1 cellular context compared by ENCODE assay signal in genomic region chr17:19648475-19649406, GRCh38.
TF ChIP-seq lines count a peak whose summit lies in the region.

Gene ALDH3A2 (plus strand): TSS chr17:19648751. CDS start chr17:19648972, 221 bp downstream.

TF ChIP-seq in HepG2, 621 proteins besides CTCF, POLR2A, EP300 and RAD21 (continued from another document and continues in another):
- peak; percentile 97 for TF ChIP-seq BATF2 (CRISPR knock-in tag; IDR thresholded peaks at IDR 0.05)
- peak; percentile 97 for TF ChIP-seq SALL1 (CRISPR knock-in tag; IDR thresholded peaks at IDR 0.05)
- peak; percentile 64 for TF ChIP-seq HOMEZ (CRISPR knock-in tag; IDR thresholded peaks at IDR 0.05; ENCODE audit: low read depth)
- TF ChIP-seq HNF4A (CRISPR knock-in tag; IDR thresholded peaks at IDR 0.05) = peak; percentile 95
- peak; percentile 95 for TF ChIP-seq RBM39 (IDR thresholded peaks at IDR 0.05; ENCODE audit: low read depth, low read length, poor library complexity, severe bottlenecking)
- no peak for TF ChIP-seq PAX8 (CRISPR knock-in tag; IDR thresholded peaks at IDR 0.05; ENCODE audit: borderline replicate concordance)
- TF ChIP-seq ZNF460 (CRISPR knock-in tag; IDR thresholded peaks at IDR 0.05; ENCODE audit: borderline replicate concordance) = peak; percentile 99
- TF ChIP-seq CSRNP2 (CRISPR knock-in tag; conservative IDR thresholded peaks at IDR 0.05; ENCODE audit: low read depth) = peak; percentile 72; the same call in 1 of the 2 replicates
- peak; percentile 87; the same call in 1 of the 2 replicates for TF ChIP-seq ZNF451 (CRISPR knock-in tag; IDR thresholded peaks at IDR 0.05)
- no peak; the same call in 1 of the 2 replicates for TF ChIP-seq STAT6 (CRISPR knock-in tag; IDR thresholded peaks at IDR 0.05; ENCODE audit: borderline replicate concordance)
- TF ChIP-seq KMT2A (CRISPR knock-in tag; IDR thresholded peaks at IDR 0.05) = peak; percentile 99; the same call in 1 of the 2 replicates
- peak; percentile 86; the same call in 1 of the 2 replicates for TF ChIP-seq ZBTB38 (CRISPR knock-in tag; IDR thresholded peaks at IDR 0.05)
- 0 out of 2 replicates have a peak, but pooled peaks have one; percentile 62 for TF ChIP-seq ZNF230 (CRISPR knock-in tag; IDR thresholded peaks at IDR 0.05)
- TF ChIP-seq RFXANK (CRISPR knock-in tag; IDR thresholded peaks at IDR 0.05) = no peak
- TF ChIP-seq GATAD1 (CRISPR knock-in tag; IDR thresholded peaks at IDR 0.05) = peak; percentile 80
- no peak for TF ChIP-seq ZNF180 (CRISPR knock-in tag; IDR thresholded peaks at IDR 0.05; ENCODE audit: borderline replicate concordance, low read depth)
- TF ChIP-seq CENPBD1 (CRISPR knock-in tag; IDR thresholded peaks at IDR 0.05; ENCODE audit: borderline replicate concordance, low read depth) = no peak; the same call in 1 of the 2 replicates
- peak; percentile 57; the same call in 1 of the 2 replicates for TF ChIP-seq ZNF660 (CRISPR knock-in tag; IDR thresholded peaks at IDR 0.05; ENCODE audit: borderline replicate concordance, low read depth)
- no peak for TF ChIP-seq PCBP2 (optimal IDR thresholded peaks at IDR 0.05; ENCODE audit: low read depth, low read length, poor library complexity, severe bottlenecking)
- peak; percentile 87; the same call in 1 of the 2 replicates for TF ChIP-seq TFAP4 (IDR thresholded peaks at IDR 0.05; ENCODE audit: borderline replicate concordance, low read depth)
- peak; percentile 97 for TF ChIP-seq ZXDC (CRISPR knock-in tag; IDR thresholded peaks at IDR 0.05)
- TF ChIP-seq ZNF121 (CRISPR knock-in tag; IDR thresholded peaks at IDR 0.05) = peak; percentile 82
- no peak for TF ChIP-seq ZNF570 (CRISPR knock-in tag; IDR thresholded peaks at IDR 0.05; ENCODE audit: borderline replicate concordance)
- TF ChIP-seq ZFP36 (IDR thresholded peaks at IDR 0.05; ENCODE audit: borderline replicate concordance, low read depth, low read length, partially characterized antibody) = no peak
- peak; percentile 76; the same call in 1 of the 2 replicates for TF ChIP-seq HNRNPUL1 (IDR thresholded peaks at IDR 0.05; ENCODE audit: low read depth, low read length)
- peak; percentile 54; the same call in 1 of the 2 replicates for TF ChIP-seq ONECUT2 (CRISPR knock-in tag; IDR thresholded peaks at IDR 0.05)
- TF ChIP-seq ZNF33A (CRISPR knock-in tag; IDR thresholded peaks at IDR 0.05; ENCODE audit: borderline replicate concordance) = no peak
- TF ChIP-seq KDM2A (CRISPR knock-in tag; IDR thresholded peaks at IDR 0.05; ENCODE audit: borderline replicate concordance, low read depth) = peak; percentile 91
- peak; percentile 97 for TF ChIP-seq ZNF232 (CRISPR knock-in tag; IDR thresholded peaks at IDR 0.05; ENCODE audit: borderline replicate concordance)
- TF ChIP-seq CEBPG (CRISPR knock-in tag; IDR thresholded peaks at IDR 0.05) = no peak; the same call in 1 of the 2 replicates
- TF ChIP-seq ZNF333 (CRISPR knock-in tag; IDR thresholded peaks at IDR 0.05; ENCODE audit: borderline replicate concordance) = peak; percentile 94
- TF ChIP-seq NFE2L1 (CRISPR knock-in tag; IDR thresholded peaks at IDR 0.05; ENCODE audit: borderline replicate concordance) = no peak
- TF ChIP-seq TMF1 (CRISPR knock-in tag; IDR thresholded peaks at IDR 0.05; ENCODE audit: low read depth) = no peak
- TF ChIP-seq ZFP90 (CRISPR knock-in tag; IDR thresholded peaks at IDR 0.05; ENCODE audit: borderline replicate concordance) = peak; percentile 97
- TF ChIP-seq ZNF549 (CRISPR knock-in tag; IDR thresholded peaks at IDR 0.05) = no peak
- peak; percentile 100 for TF ChIP-seq CBFB (CRISPR knock-in tag; IDR thresholded peaks at IDR 0.05)
- no peak for TF ChIP-seq PRPF4 (IDR thresholded peaks at IDR 0.05; ENCODE audit: low read depth, low read length, poor library complexity, severe bottlenecking)
- peak; percentile 42; the same call in 1 of the 2 replicates for TF ChIP-seq REL (CRISPR knock-in tag; conservative IDR thresholded peaks at IDR 0.05)
- TF ChIP-seq CERS6 (CRISPR knock-in tag; IDR thresholded peaks at IDR 0.05) = no peak
- 0 out of 2 replicates have a peak, but pooled peaks have one; percentile 70 for TF ChIP-seq TEAD2 (CRISPR knock-in tag; IDR thresholded peaks at IDR 0.05)
- no peak; the same call in 1 of the 2 replicates for TF ChIP-seq BRF2 (CRISPR knock-in tag; IDR thresholded peaks at IDR 0.05)
- TF ChIP-seq TBX2 (CRISPR knock-in tag; IDR thresholded peaks at IDR 0.05; ENCODE audit: borderline replicate concordance) = peak; percentile 92
- TF ChIP-seq CAMTA2 (CRISPR knock-in tag; IDR thresholded peaks at IDR 0.05; ENCODE audit: borderline replicate concordance) = 0 out of 2 replicates have a peak, but pooled peaks have one; percentile 63
- TF ChIP-seq ZNF547 (CRISPR knock-in tag; IDR thresholded peaks at IDR 0.05) = peak; percentile 80; the same call in 1 of the 2 replicates
- 0 out of 2 replicates have a peak, but pooled peaks have one; percentile 54 for TF ChIP-seq GTF3A (CRISPR knock-in tag; conservative IDR thresholded peaks at IDR 0.05)
- peak; percentile 94 for TF ChIP-seq ZNF329 (CRISPR knock-in tag; IDR thresholded peaks at IDR 0.05; ENCODE audit: low read depth)
- TF ChIP-seq ELK4 (CRISPR knock-in tag; IDR thresholded peaks at IDR 0.05; ENCODE audit: borderline replicate concordance) = no peak
